In the genomic region with DNA sequence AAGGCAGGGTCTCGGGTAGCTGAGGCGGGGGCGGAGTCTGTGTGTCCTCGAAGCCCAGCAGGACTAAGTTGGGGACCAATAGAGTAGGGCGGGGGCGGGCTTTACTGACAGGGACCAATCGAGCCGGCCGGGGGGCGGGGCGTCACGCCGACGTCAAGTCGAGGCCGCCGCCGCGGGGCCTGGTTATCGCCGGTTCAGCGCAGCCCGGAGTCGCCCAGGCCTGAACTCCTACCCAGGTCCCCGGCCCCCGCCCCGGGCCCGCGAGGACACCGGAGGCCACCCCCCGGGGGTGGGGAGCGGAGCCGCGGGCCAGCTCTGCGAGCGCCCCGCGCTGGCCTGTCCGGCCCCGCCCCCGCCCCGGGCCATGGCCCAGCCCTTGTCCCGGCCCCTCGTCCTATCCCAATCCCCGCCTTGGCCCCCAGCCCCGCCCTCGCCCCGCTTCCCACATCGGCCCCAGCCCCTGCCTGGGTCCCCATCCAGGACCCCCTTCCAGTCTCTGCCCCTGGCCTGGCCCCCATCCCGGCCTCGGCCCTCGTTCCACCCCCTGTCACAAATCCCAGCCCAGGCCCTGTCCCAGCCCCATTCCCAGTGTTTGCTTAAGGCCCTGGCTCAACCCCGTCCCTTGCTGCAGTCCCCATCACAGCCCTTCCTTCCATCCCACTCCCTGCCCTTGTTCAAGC, we compare ENCODE assay signal across 8 cellular contexts. TPM values are rescaled to one million over a fixed set of nuclear protein-coding genes. Genes with fewer than 3 reads are reported as not detected.
DNase-seq lines count a peak whose midpoint lies in the region; ATAC-seq and TF ChIP-seq lines count a peak whose summit lies in the region.

A gene with protein sequence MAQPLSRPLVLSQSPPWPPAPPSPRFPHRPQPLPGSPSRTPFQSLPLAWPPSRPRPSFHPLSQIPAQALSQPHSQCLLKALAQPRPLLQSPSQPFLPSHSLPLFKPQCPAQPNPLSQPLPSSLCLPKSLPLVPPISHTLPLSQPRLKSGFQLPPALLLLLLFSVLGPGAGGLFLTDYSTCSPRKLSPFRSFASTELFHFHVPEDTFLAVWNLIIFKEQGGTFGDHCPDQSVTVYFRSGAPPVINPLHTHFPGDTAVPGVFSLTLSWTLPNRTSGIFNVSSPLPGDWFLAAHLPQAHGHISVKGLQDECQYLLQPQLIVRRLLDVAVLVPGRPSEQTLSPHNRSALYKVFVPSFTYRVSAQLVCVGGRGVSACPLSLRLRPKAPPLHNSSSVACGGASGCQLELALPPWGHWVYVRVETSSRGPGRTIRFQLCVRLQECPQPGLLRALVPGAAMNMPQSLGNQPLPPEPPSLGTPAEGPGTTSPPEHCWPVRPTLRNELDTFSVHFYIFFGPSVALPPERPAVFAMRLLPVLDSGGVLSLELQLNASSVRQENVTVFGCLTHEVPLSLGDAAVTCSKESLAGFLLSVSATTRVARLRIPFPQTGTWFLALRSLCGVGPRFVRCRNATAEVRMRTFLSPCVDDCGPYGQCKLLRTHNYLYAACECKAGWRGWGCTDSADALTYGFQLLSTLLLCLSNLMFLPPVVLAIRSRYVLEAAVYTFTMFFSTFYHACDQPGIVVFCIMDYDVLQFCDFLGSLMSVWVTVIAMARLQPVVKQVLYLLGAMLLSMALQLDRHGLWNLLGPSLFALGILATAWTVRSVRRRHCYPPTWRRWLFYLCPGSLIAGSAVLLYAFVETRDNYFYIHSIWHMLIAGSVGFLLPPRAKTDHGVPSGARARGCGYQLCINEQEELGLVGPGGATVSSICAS (plus strand): TSS at position 145 of the 680 bp plus-strand sequence. CDS start 220 bp downstream, at position 365.

- no peaks in the 10 kb centered on the region for H3K27me3 Mint-ChIP-seq in activated T-cell treated with anti-CD3 and anti-CD28 coated beads, Interleukin-2, amount 50 U/mL, for 4 hours (ENCODE audit: low read depth)

- WGBS in esophagus squamous epithelium, 2 donors = 1 to 3% methylated on average over 2 to 7 of the region's 53 CpGs

- H3K36me3 ChIP-seq in esophagus squamous epithelium = no peaks in the 10 kb centered on the region

- no peak for TF ChIP-seq CTCF in esophagus squamous epithelium (IDR thresholded peaks at IDR 0.05)

- TF ChIP-seq POLR2A in esophagus squamous epithelium (IDR thresholded peaks at IDR 0.05) = peak in 2 of 4 donors; percentile 33 to 62

- H3K27ac ChIP-seq in esophagus squamous epithelium = peak within 1 kb of the TSS; percentile 79 to 99 (median 90)

- H3K9me3 Mint-ChIP-seq in activated T-cell treated with anti-CD3 and anti-CD28 coated beads, Interleukin-2, amount 50 U/mL, for 4 hours = no peaks in the 10 kb centered on the region

- no peaks in the 10 kb centered on the region for H3K36me3 Mint-ChIP-seq in activated T-cell treated with anti-CD3 and anti-CD28 coated beads, Interleukin-2, amount 50 U/mL, for 4 hours (ENCODE audit: insufficient read depth)

- in situ Hi-C loops in Caki2 (cut with HindIII; ENCODE audit: low pct_unique_long_range_greater_than_20kb, low sequenced_read_pairs) (no loop called here), KBM-7 (cut with MboI; ENCODE audit: low pct_unique_long_range_greater_than_20kb, low sequenced_read_pairs) (no loop called here)

- H3K4me1 Mint-ChIP-seq in activated T-cell treated with anti-CD3 and anti-CD28 coated beads, Interleukin-2, amount 50 U/mL, for 4 hours (ENCODE audit: low read depth) = peaks cover 28% of the 10 kb centered on the region

- peaks cover 16 to 68% (median 18%) of the 10 kb centered on the region in 3 donors for H3K4me1 ChIP-seq in esophagus squamous epithelium

- H3K9me3 ChIP-seq in esophagus squamous epithelium = no peaks in the 10 kb centered on the region

- DNase-seq in Caki2 (ENCODE audit: low read depth) (peak; percentile 58), KBM-7 (peak; percentile 80), OCI-M2 (lab: John Stamatoyannopoulos, UW; ENCODE audit: unreplicated experiment) (peak; percentile 13), esophagus squamous epithelium (lab: John Stamatoyannopoulos, UW) (peak; percentile 89), myocyte (ENCODE audit: low read depth) (peak; percentile 94)
- peak; percentile 94 for DNase-seq in activated T-cell treated with anti-CD3 and anti-CD28 coated beads, Interleukin-2, amount 50 U/mL, for 4 hours
- DNase-seq in stimulated activated CD8-positive, alpha-beta memory T cell treated with anti-CD3 and anti-CD28 coated beads, Interleukin-7, amount 100 ng/mL, for 24 hours (ENCODE audit: low read depth) = peak; percentile 92

- peak within 1 kb of the TSS; percentile 55 to 94 (median 80) for H3K4me3 ChIP-seq in esophagus squamous epithelium

- intact Hi-C loops in esophagus squamous epithelium (cut with DNase I) = no loop called here

- peak within 1 kb of the TSS; percentile 97 for H3K4me3 Mint-ChIP-seq in activated T-cell treated with anti-CD3 and anti-CD28 coated beads, Interleukin-2, amount 50 U/mL, for 4 hours

- H3K27me3 ChIP-seq in esophagus squamous epithelium = no peaks in the 10 kb centered on the region

- ATAC-seq in GM21619 (IDR thresholded peaks at IDR 0.05; ENCODE audit: unreplicated experiment) = peak; percentile 69
- peak; percentile 97 to 98 for ATAC-seq in activated T-cell treated with anti-CD3 and anti-CD28 coated beads, Interleukin-2, amount 50 U/mL, for 4 hours

RNA-seq across cellular contexts. Expression of the gene that starts here (rescaled TPM):
- total RNA-seq in Caki2 (2014; rRNA removed; shearing (Covaris generic); ENCODE audit: low replicate concordance) = 0.38 and 1.5 TPM in 2 replicates
- total RNA-seq in activated T-cell treated with anti-CD3 and anti-CD28 coated beads, Interleukin-2, amount 50 U/mL, for 4 hours = 1 to 10 TPM; 1.5 to 1.9 (median 1.8) TPM
- total RNA-seq in esophagus squamous epithelium (1 to 10 TPM in 2 of 4 donors, under 1 TPM in 2; 0.35 to 4.8 (median 1.4) TPM), myocyte (6.8 and 8.8 TPM in 2 replicates)
- polyA plus RNA-seq in myocyte (2012) = 21.2 TPM

Comparison
In these comparisons a context has a peak if more than half of its experiments do, and no peak if none do; other contexts are left out.
1. Peak in every context shown above with its lines: DNase-seq, ATAC-seq, H3K4me3 ChIP-seq and H3K27ac ChIP-seq.
2. DNase-seq: peak in every context shown above with its lines; median percentile 94 in activated T-cell treated with anti-CD3 and anti-CD28 coated beads, Interleukin-2, amount 50 U/mL, for 4 hours; 94 in myocyte; 92 in stimulated activated CD8-positive, alpha-beta memory T cell treated with anti-CD3 and anti-CD28 coated beads, Interleukin-7, amount 100 ng/mL, for 24 hours; 89 in esophagus squamous epithelium; 80 in KBM-7; 58 in Caki2; 13 in OCI-M2.